23 cellular contexts compared by ENCODE assay signal in the genomic region with DNA sequence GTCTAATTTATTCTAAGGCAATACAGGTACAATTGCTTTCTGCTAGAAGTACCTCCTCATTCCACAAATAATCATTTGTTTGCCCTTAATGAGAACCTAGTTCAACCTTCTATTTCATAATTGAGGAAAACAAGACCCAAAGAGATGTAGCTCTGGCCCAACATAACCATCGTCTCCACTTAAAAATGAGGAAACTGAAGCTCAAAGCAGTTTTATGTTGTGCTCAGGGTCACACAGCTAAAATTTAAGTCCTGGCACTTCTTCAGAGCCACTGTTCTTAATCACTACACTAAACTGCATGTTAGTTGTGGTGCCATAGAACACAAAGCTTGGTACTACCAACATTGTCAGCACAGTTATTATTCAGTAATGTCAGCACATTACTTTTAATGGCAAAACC.
DNase-seq lines count a peak whose midpoint lies in the region; ATAC-seq, FAIRE-seq and TF ChIP-seq lines count a peak whose summit lies in the region.
"Had no signal": no experiment of that assay in that cellular context is flagged by ENCODE, and none has a peak within 500 bp of the region (broad histone marks: within the 10 kb centered on the region; RNA-seq: fewer than 3 reads in every experiment).

No MANE protein-coding gene starts in this region.

- no peak for DNase-seq in H54 (ENCODE audit: insufficient read length, low spot score)
- peak; percentile 67 for DNase-seq in MV-4-11 (lab: John Stamatoyannopoulos, UW)
- DNase-seq in SKM-1 (lab: John Stamatoyannopoulos, UW; ENCODE audit: unreplicated experiment): peak; percentile 33
- DNase-seq in kidney glomerular epithelial cell (lab: John Stamatoyannopoulos, UW): no peak
- no peak for DNase-seq in ovary
- DNase-seq: activated CD4-positive, alpha-beta T cell treated with anti-CD3 and anti-CD28 coated beads, Interleukin-2, amount 50 U/mL, for 4 hours; activated gamma-delta T cell treated with Interleukin-2 at 50 U/mL for 16 hours; adrenal gland; cortex of kidney; GOT3; NCI-H1417 treated with DMSO at 0.1 percent for 48 hours; NCI-H524 treated with DMSO at 0.1 percent for 48 hours; right lobe of liver; stimulated activated CD4-positive, alpha-beta T cell treated with anti-CD3 and anti-CD28 coated beads, Interleukin-15, amount 100 ng/mL, for 24 hours; T-helper 1 cell; WERI-Rb-1 had no signal

- H3K9me3 ChIP-seq in BLaER1 treated with 17β-estradiol and CSF1 and Interleukin-3, amounts not matched to agents 10 nM and 100 nM (replicated peaks in 1 of 11): peaks cover 0 to 4% (median 0%) of the 10 kb centered on the region in 11 experiments; a peak in 3 of 22 replicates
- no peaks in the 10 kb centered on the region for H3K9me3 ChIP-seq in ovary
- H3K9me3 ChIP-seq: A549, adrenal gland, breast epithelium, right lobe of liver had no signal

- no peaks in the 10 kb centered on the region for H3K36me3 ChIP-seq in BLaER1 treated with 17β-estradiol and CSF1 and Interleukin-3, amounts not matched to agents 10 nM and 100 nM
- no peaks in the 10 kb centered on the region for H3K36me3 ChIP-seq in ovary
- H3K36me3 ChIP-seq: adrenal gland, breast epithelium, right lobe of liver, WERI-Rb-1 had no signal

- no peaks in the 10 kb centered on the region for H4K20me1 ChIP-seq in BLaER1 treated with 17β-estradiol and CSF1 and Interleukin-3, amounts not matched to agents 10 nM and 100 nM

- peak overlapping the region in 9 of 11 experiments; percentile 22 to 77 (median 45); a peak in 15 of 22 replicates for H3K4me2 ChIP-seq in BLaER1 treated with 17β-estradiol and CSF1 and Interleukin-3, amounts not matched to agents 10 nM and 100 nM
- H3K4me2 ChIP-seq: A549 had no signal

- TF ChIP-seq CTCF in ovary (IDR thresholded peaks at IDR 0.05): no peak

- ATAC-seq in HG02970 (IDR thresholded peaks at IDR 0.05; ENCODE audit: low FRiP score, unreplicated experiment) (no peak), GM19395 (IDR thresholded peaks at IDR 0.05; ENCODE audit: unreplicated experiment) (no peak)
- ATAC-seq: A549; natural killer cell treated with Interleukin-12 subunit alpha and Interleukin-12 subunit beta and Interleukin-15 and Interleukin-18, amount 100 ng/mL, for 72 hours had no signal

- H3K27me3 ChIP-seq in BLaER1 treated with 17β-estradiol and CSF1 and Interleukin-3, amounts not matched to agents 10 nM and 100 nM: no peaks in the 10 kb centered on the region
- H3K27me3 ChIP-seq in ovary: no peaks in the 10 kb centered on the region
- H3K27me3 ChIP-seq: adrenal gland, breast epithelium, right lobe of liver had no signal

- H3K27ac ChIP-seq in BLaER1 treated with 17β-estradiol and CSF1 and Interleukin-3, amounts not matched to agents 10 nM and 100 nM: peak overlapping the region in 5 of 11 experiments; percentile 21 to 54 (median 34); a peak in 6 of 22 replicates
- H3K27ac ChIP-seq in ovary: no peak overlapping the region
- H3K27ac ChIP-seq: A549, adrenal gland, breast epithelium, parathyroid adenoma, right lobe of liver, WERI-Rb-1 had no signal

- 77 to 81% (median 78%) methylated on average over 1 of the region's 1 CpG for WGBS in ovary, 3 donors

- peaks cover 6 to 27% (median 8%) of the 10 kb centered on the region in 10 experiments; a peak in 16 of 20 replicates for H3K4me1 ChIP-seq in BLaER1 treated with 17β-estradiol and CSF1 and Interleukin-3, amounts not matched to agents 10 nM and 100 nM
- no peaks in the 10 kb centered on the region for H3K4me1 ChIP-seq in ovary (ENCODE audit: insufficient read depth)
- H3K4me1 ChIP-seq: adrenal gland, breast epithelium, parathyroid adenoma, right lobe of liver had no signal

- FAIRE-seq in H54 (lab: Jason Lieb, UNC): peak; percentile 20
- FAIRE-seq: A549 had no signal

- no peak overlapping the region for H3K9ac ChIP-seq in BLaER1 treated with 17β-estradiol and CSF1 and Interleukin-3, amounts not matched to agents 10 nM and 100 nM
- H3K9ac ChIP-seq: parathyroid adenoma had no signal

- TF ChIP-seq POLR2A in H54 (IDR thresholded peaks at IDR 0.05; ENCODE audit: low read depth, low read length) (no peak), ovary (IDR thresholded peaks at IDR 0.05) (no peak)

- TF ChIP-seq EP300 in ovary (IDR thresholded peaks at IDR 0.05): no peak

- H3K4me3 ChIP-seq in BLaER1 treated with 17β-estradiol and CSF1 and Interleukin-3, amounts not matched to agents 10 nM and 100 nM: no peak overlapping the region
- H3K4me3 ChIP-seq in ovary: no peak overlapping the region
- H3K4me3 ChIP-seq: A549, adrenal gland, breast epithelium, right lobe of liver had no signal

- intact Hi-C loops in ovary (cut with DNase I): no loop called here

Comparison
In these comparisons a context has a peak if more than half of its experiments do, and no peak if none do; other contexts are left out.
1. DNase-seq: peak in MV-4-11 (single experiment) and SKM-1 (single experiment); none in H54 (single experiment), kidney glomerular epithelial cell (single experiment) and ovary (0 of 5).